In the genomic region with DNA sequence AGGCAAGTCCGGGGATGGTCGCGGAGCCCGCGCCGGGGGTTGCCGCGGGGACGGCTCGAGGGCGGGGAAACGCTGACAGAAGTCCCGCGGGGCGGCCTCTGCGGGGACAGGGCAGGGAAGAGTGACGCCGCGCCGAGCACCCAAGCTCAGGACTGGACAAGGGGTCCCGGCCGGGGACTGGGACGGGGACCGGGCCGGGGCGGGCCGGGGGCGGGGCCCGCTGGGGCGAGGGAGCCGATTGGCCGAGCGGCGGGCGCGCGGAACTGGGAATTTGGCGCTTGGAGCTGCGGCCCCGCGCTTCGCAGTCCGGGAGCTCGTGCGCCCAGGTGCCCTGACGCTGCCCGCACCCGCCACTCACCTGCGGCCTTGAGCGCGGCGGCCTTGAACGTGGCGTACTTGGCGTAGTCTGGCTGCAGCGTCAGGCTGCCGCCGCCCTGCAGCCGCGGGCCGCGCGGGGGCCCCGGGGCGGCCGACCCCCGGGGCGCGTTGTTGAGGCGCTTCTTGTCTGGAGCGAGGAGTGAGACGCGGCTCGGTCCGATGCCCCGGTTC, we compare ENCODE assay signal across 9 cellular contexts. TPM values are rescaled to one million over a fixed set of nuclear protein-coding genes. Genes with fewer than 3 reads are reported as not detected.
DNase-seq lines count a peak whose midpoint lies in the region; ATAC-seq and TF ChIP-seq lines count a peak whose summit lies in the region.
"Had no signal": no experiment of that assay in that cellular context is flagged by ENCODE, and none has a peak within 500 bp of the region (broad histone marks: within the 10 kb centered on the region; RNA-seq: fewer than 3 reads in every experiment).

No MANE protein-coding gene starts in this region.

- H3K4me3 Mint-ChIP-seq in Caco-2 (ENCODE audit: unreplicated experiment) (peak overlapping the region; percentile 69), T-cell (peak overlapping the region; percentile 39 to 74 (median 55))

- H3K36me3 ChIP-seq in Caco-2 (ENCODE audit: control insufficient read depth, insufficient read depth, low read length) (no peaks in the 10 kb centered on the region; the same call in 1 of the 2 replicates), heart right ventricle (peaks cover 0 to 28% (median 9%) of the 10 kb centered on the region in 9 donors), trophoblast cell (ENCODE audit: control insufficient read depth in 1 of 2, insufficient read depth in 2 of 2, low read length in 2 of 2) (peaks cover 18 to 28% of the 10 kb centered on the region in 2 experiments), SJCRH30 (no peaks in the 10 kb centered on the region)

- no peak overlapping the region for H3K4ac ChIP-seq in trophoblast cell (ENCODE audit: low read depth, low read length)

- no peak overlapping the region for H2BK5ac ChIP-seq in trophoblast cell (ENCODE audit: low read depth, low read length, poor library complexity)

- H3K9me3 Mint-ChIP-seq in Caco-2 (ENCODE audit: unreplicated experiment) (no peaks in the 10 kb centered on the region), T-cell (no peaks in the 10 kb centered on the region)

- peak in 3 of 4 experiments; percentile 3 to 11 (median 8) for ATAC-seq in T-cell (replicated peaks in 1 of 4)
- ATAC-seq in heart right ventricle = peak; percentile 23 to 49 (median 34)
- ATAC-seq in HG02840 (IDR thresholded peaks at IDR 0.05; ENCODE audit: low FRiP score, unreplicated experiment) = no peak

- no peak overlapping the region for H3K23ac ChIP-seq in trophoblast cell (ENCODE audit: low read length)

- H3K79me2 ChIP-seq in trophoblast cell (ENCODE audit: control insufficient read depth, insufficient read depth, low read length, poor library complexity) = no peaks in the 10 kb centered on the region

- H2AFZ ChIP-seq in trophoblast cell (ENCODE audit: insufficient read depth, low read length, poor library complexity) = no peak overlapping the region

- CTCF ChIA-PET in Caco-2 (lab: Charles Lee) (interaction anchor here (1.5 kb wide), 1 partner anchor 31 kb away, joined by 4 read pairs; no protein-coding TSS in a partner anchor), T-cell (lab: Charles Lee) (interaction anchor here in 1 of 2 donors (0.5 to 1.0 kb wide), 2 partner anchors 16 to 221 kb away, joined by 3 to 5 read pairs; no protein-coding TSS in a partner anchor)

- WGBS in heart right ventricle, 2 donors = 1 to 2% methylated on average over 54 to 76 of the region's 76 CpGs
- WGBS in trophoblast cell (ENCODE audit: extremely low coverage, insufficient coverage, insufficient read length) = no CpG with 5 or more reads among the region's 76 CpGs

- H3K27me3 Mint-ChIP-seq in Caco-2 (ENCODE audit: insufficient read depth, unreplicated experiment) = peaks cover 13% of the 10 kb centered on the region
- peaks cover 27 to 30% of the 10 kb centered on the region in 2 donors for H3K27me3 Mint-ChIP-seq in T-cell

- H3K27me3 ChIP-seq in Caco-2 (replicated peaks; ENCODE audit: control insufficient read depth, insufficient read depth, low read length) (no peaks in the 10 kb centered on the region; the same call in 1 of the 2 replicates), heart right ventricle (peaks cover 20 to 63% (median 50%) of the 10 kb centered on the region in 7 donors), trophoblast cell (ENCODE audit: insufficient read depth, low read length) (peaks cover 57% of the 10 kb centered on the region), SJCRH30 (no peaks in the 10 kb centered on the region)

- DNase-seq in Caco-2 (no peak), T-cell (no peak), heart right ventricle (peak in 1 of 2 donors; percentile 52), trophoblast cell (peak; percentile 52 to 69), SKM-1 treated with dmso at 0.1 percent for 144 hours (lab: John Stamatoyannopoulos, UW; ENCODE audit: unreplicated experiment) (no peak), NCI-H69 (lab: John Stamatoyannopoulos, UW) (no peak), SJCRH30 (no peak)

- H3K36me3 Mint-ChIP-seq in Caco-2 (ENCODE audit: insufficient read depth, unreplicated experiment) = peaks cover 51% of the 10 kb centered on the region
- H3K36me3 Mint-ChIP-seq in T-cell = peaks cover 6% of the 10 kb centered on the region

- H3K4me1 Mint-ChIP-seq in Caco-2 (ENCODE audit: low read depth, unreplicated experiment) (peaks cover 7% of the 10 kb centered on the region), T-cell (peaks cover 28 to 31% (median 30%) of the 10 kb centered on the region in 3 donors)

- H3K27ac ChIP-seq in heart right ventricle (peak overlapping the region in 6 of 10 donors; percentile 12 to 50 (median 42)), trophoblast cell (ENCODE audit: low read depth, low read length) (no peak overlapping the region), SJCRH30 (no peak overlapping the region)

- intact Hi-C loops in Caco-2 (cut with micrococcal nuclease; ENCODE audit: unreplicated experiment) = no loop called here
- intact Hi-C loops in heart right ventricle (cut with DNase I) = no loop called here

- no peak overlapping the region for H4K12ac ChIP-seq in trophoblast cell (ENCODE audit: low read depth, low read length)

- no peak overlapping the region for H2AK5ac ChIP-seq in trophoblast cell (ENCODE audit: low read length)

- H2BK12ac ChIP-seq in trophoblast cell (ENCODE audit: low read length) = no peak overlapping the region

- peak overlapping the region; percentile 37 for H3K4me3 ChIP-seq in Caco-2 (ENCODE audit: low read depth, low read length)
- peak overlapping the region in 9 of 10 donors; percentile 26 to 53 (median 37) for H3K4me3 ChIP-seq in heart right ventricle
- H3K4me3 ChIP-seq in trophoblast cell (ENCODE audit: low read depth, low read length) = no peak overlapping the region
- no peak overlapping the region for H3K4me3 ChIP-seq in SJCRH30

- H3K14ac ChIP-seq in trophoblast cell (ENCODE audit: low read length) = no peak overlapping the region

- H3K27ac Mint-ChIP-seq in Caco-2 (ENCODE audit: unreplicated experiment) (no peak overlapping the region), T-cell (no peak overlapping the region)

- H4K91ac ChIP-seq in trophoblast cell (ENCODE audit: low read depth, low read length) = no peak overlapping the region

- no peak overlapping the region for H2BK120ac ChIP-seq in trophoblast cell (ENCODE audit: insufficient read depth, low read length, poor library complexity)

- H3K4me1 ChIP-seq in Caco-2 (no peaks in the 10 kb centered on the region), heart right ventricle (peaks cover 9 to 35% (median 18%) of the 10 kb centered on the region in 9 donors), trophoblast cell (ENCODE audit: control insufficient read depth in 1 of 2, insufficient read depth in 2 of 2, low read length in 2 of 2) (peaks cover 4 to 16% of the 10 kb centered on the region in 2 experiments), SJCRH30 (no peaks in the 10 kb centered on the region)

- no TSS peak for BruUV-seq in Caco-2 (replicated peaks; lab: Mats Ljungman, UMichigan)

- no peak overlapping the region for H3K18ac ChIP-seq in trophoblast cell (ENCODE audit: low read length)

- POLR2A ChIA-PET in Caco-2 (lab: Charles Lee) = no interaction called here
- POLR2A ChIA-PET in T-cell (lab: Charles Lee) = no interaction called here

- H4K8ac ChIP-seq in trophoblast cell (ENCODE audit: low read depth, low read length) = no peak overlapping the region

- H3K9ac ChIP-seq in trophoblast cell (ENCODE audit: low read length) = no peak overlapping the region

- no peaks in the 10 kb centered on the region for H3K9me3 ChIP-seq in Caco-2
- no peaks in the 10 kb centered on the region for H3K9me3 ChIP-seq in heart right ventricle
- peaks cover 13% of the 10 kb centered on the region for H3K9me3 ChIP-seq in trophoblast cell (ENCODE audit: insufficient read depth, low read depth, low read length)
- H3K9me3 ChIP-seq in SJCRH30 (replicated peaks) = no peaks in the 10 kb centered on the region

- peak overlapping the region; percentile 65 for H3K4me2 ChIP-seq in trophoblast cell (ENCODE audit: low read length)

- H3K79me1 ChIP-seq in trophoblast cell (ENCODE audit: low read length) = no peaks in the 10 kb centered on the region

- no peak for TF ChIP-seq CTCF in Caco-2 (IDR thresholded peaks at IDR 0.05; ENCODE audit: insufficient read depth in 1 of 2, low read depth in 1 of 2, low read length in 1 of 2, severe bottlenecking in 1 of 2, unreplicated experiment in 1 of 2)
- no peak for TF ChIP-seq CTCF in heart right ventricle (IDR thresholded peaks at IDR 0.05)

RNA-seq across cellular contexts. Expression of a gene that starts 4.8 kb away (rescaled TPM):
- total RNA-seq in Caco-2 (2022) = 1.4 and 2.2 TPM in 2 replicates
- total RNA-seq in T-cell = 1 to 10 TPM in 1 of 5 donors, under 1 TPM in 3, not detected in 1; 0.56 to 1.2 (median 0.75) TPM
- 1 to 10 TPM in 9 of 10 donors, under 1 TPM in 1; 0.78 to 4.6 (median 1.4) TPM for total RNA-seq in heart right ventricle
- polyA plus RNA-seq in heart right ventricle = 1 to 10 TPM in 1 of 2 donors, under 1 TPM in 1; 0.16 to 3.5 TPM
- polyA plus RNA-seq in trophoblast cell (2013) = 0.31 and 0.43 TPM in 2 replicates
- total RNA-seq in SJCRH30 (2014; rRNA removed; shearing (Covaris generic)) = not detected in 2 replicates
- total RNA-seq: T-helper 2 cell treated with Interferon-gamma antibody and Interleukin-4, amounts not matched to agents 100 ng/mL and 5 ng/mL, for 36 hours had no signal

RNA-seq across cellular contexts. Expression of a gene that starts 16.5 kb away (rescaled TPM):
- total RNA-seq in Caco-2 (2022) (2.2 and 2.4 TPM in 2 replicates), T-cell (10 to 100 TPM; 11.4 to 22.5 (median 15.4) TPM), heart right ventricle (under 1 TPM; 0.24 to 0.77 (median 0.48) TPM)
- polyA plus RNA-seq in heart right ventricle = under 1 TPM; 0.03 to 0.44 TPM
- polyA plus RNA-seq in trophoblast cell (2013) = 0.36 and 0.38 TPM in 2 replicates
- total RNA-seq in SJCRH30 (2014; rRNA removed; shearing (Covaris generic)) = 0.94 and 1.8 TPM in 2 replicates

RNA-seq across cellular contexts. Expression of a gene that starts 36.8 kb away (rescaled TPM):
- total RNA-seq in Caco-2 (2022) (44.1 and 46.4 TPM in 2 replicates), T-cell (10 to 100 TPM in 2 of 5 donors, 1 to 10 TPM in 3; 5.1 to 16.7 (median 7.9) TPM), heart right ventricle (1 to 10 TPM in 1 of 10 donors, under 1 TPM in 5, not detected in 4; 0.34 to 3.5 (median 0.66) TPM)
- 1 to 10 TPM; 1.0 to 1.7 TPM for polyA plus RNA-seq in heart right ventricle
- 17.4 and 17.7 TPM in 2 replicates for polyA plus RNA-seq in trophoblast cell (2013)
- total RNA-seq in SJCRH30 (2014; rRNA removed; shearing (Covaris generic)) = 60.6 and 60.9 TPM in 2 replicates

RNA-seq across cellular contexts. Expression of a gene that starts 59.1 kb away (rescaled TPM):
- total RNA-seq in Caco-2 (2022) (2.2 TPM in 2 replicates), T-cell (under 1 TPM; 0.10 to 0.30 (median 0.23) TPM), heart right ventricle (under 1 TPM in 4 of 10 donors, not detected in 6; 0.06 to 0.44 (median 0.10) TPM)
- under 1 TPM; 0.03 to 0.22 TPM for polyA plus RNA-seq in heart right ventricle
- 4.4 TPM in 2 replicates for polyA plus RNA-seq in trophoblast cell (2013)
- total RNA-seq in SJCRH30 (2014; rRNA removed; shearing (Covaris generic)) = 1.1 TPM in 2 replicates

Comparison
In these comparisons a context has a peak if more than half of its experiments do, and no peak if none do; other contexts are left out.
1. DNase-seq: peak in trophoblast cell (2 of 2); none in Caco-2 (0 of 2), T-cell (0 of 34), SKM-1 treated with dmso at 0.1 percent for 144 hours (single experiment), NCI-H69 (single experiment) and SJCRH30 (0 of 2).
2. H3K4me3 ChIP-seq: peak in Caco-2 (single experiment) and heart right ventricle (9 of 10); none in trophoblast cell (single experiment) and SJCRH30 (single experiment).
3. H3K27ac ChIP-seq: peak in heart right ventricle (6 of 10); none in trophoblast cell (single experiment) and SJCRH30 (single experiment).